8 cellular contexts compared by ENCODE assay signal in the genomic region with DNA sequence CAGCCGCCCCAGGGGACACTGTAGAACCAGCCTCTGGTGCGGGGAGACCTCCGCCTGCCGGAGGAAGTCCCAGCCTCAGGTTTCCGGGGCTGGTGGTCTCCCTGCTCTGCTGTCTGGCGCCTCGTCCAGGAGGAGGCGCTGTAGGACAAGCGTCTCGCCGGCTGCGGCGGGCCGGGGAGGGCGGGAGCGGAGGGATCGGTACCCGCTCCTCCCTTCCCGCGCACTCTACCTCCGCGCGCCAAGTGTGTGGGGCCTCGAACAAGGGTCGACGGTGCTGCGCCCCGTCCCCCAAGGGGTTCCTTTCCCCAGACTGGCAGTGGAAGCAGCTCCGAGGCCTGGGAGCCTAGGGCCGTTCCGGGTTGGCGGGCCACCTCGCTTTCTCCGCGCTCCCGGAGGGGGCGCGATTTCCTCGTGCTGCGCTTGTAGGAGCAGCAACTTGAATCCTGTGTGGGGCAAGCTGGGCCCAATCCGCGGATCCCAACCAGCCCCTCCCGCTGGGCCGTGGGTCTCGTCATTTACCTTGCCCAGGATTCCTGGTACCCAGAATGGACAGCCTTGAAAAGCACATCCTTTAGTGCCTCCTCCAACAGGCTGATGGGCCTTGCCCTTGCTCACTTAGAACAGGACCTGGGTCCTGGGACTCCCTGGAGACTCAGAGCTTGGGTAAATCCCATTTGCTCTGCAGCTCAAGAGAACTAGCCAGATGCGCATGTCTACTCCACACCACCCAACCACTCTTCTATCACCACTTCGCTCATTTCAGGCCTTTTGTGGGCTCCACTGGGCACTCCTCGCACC. TPM values are rescaled to one million over a fixed set of nuclear protein-coding genes. Genes with fewer than 3 reads are reported as not detected.
DNase-seq lines count a peak whose midpoint lies in the region; ATAC-seq and TF ChIP-seq lines count a peak whose summit lies in the region.

No MANE protein-coding gene starts in this region.

- intact Hi-C loops in activated T-helper 1 cell treated with anti-CD3 and anti-CD28 coated beads, Interleukin-12 subunit alpha, Interleukin-12 subunit beta, Interleukin-2, Interleukin-4 antibody, amounts not matched to agents 30 ng/mL and 10 ng/mL and 1 ng/mL, durations not matched to agents 14 hours and 24 hours and 36 hours (cut with micrococcal nuclease), result loop anchor here (1.0 kb wide), 6 partner anchors 8 to 1008 kb away; no protein-coding TSS in a partner anchor

- no peaks in the 10 kb centered on the region for H3K9me3 Mint-ChIP-seq in activated T-helper 1 cell treated with anti-CD3 and anti-CD28 coated beads, Interleukin-12 subunit alpha, Interleukin-12 subunit beta, Interleukin-2, Interleukin-4 antibody, amounts not matched to agents 30 ng/mL and 10 ng/mL and 1 ng/mL, durations not matched to agents 14 hours and 24 hours and 36 hours
- H3K9me3 Mint-ChIP-seq in neural crest cell, result no peaks in the 10 kb centered on the region

- peaks cover 68% of the 10 kb centered on the region for H3K27me3 Mint-ChIP-seq in activated T-helper 1 cell treated with anti-CD3 and anti-CD28 coated beads, Interleukin-12 subunit alpha, Interleukin-12 subunit beta, Interleukin-2, Interleukin-4 antibody, amounts not matched to agents 30 ng/mL and 10 ng/mL and 1 ng/mL, durations not matched to agents 14 hours and 24 hours and 36 hours (ENCODE audit: insufficient read depth)
- peaks cover 99% of the 10 kb centered on the region for H3K27me3 Mint-ChIP-seq in neural crest cell (ENCODE audit: low read depth)

- H3K4me1 ChIP-seq in foreskin keratinocyte, result peaks cover 10% of the 10 kb centered on the region

- H3K4me1 Mint-ChIP-seq in activated T-helper 1 cell treated with anti-CD3 and anti-CD28 coated beads, Interleukin-12 subunit alpha, Interleukin-12 subunit beta, Interleukin-2, Interleukin-4 antibody, amounts not matched to agents 30 ng/mL and 10 ng/mL and 1 ng/mL, durations not matched to agents 14 hours and 24 hours and 36 hours (ENCODE audit: low read depth), result peaks cover 11% of the 10 kb centered on the region
- peaks cover 4% of the 10 kb centered on the region for H3K4me1 Mint-ChIP-seq in neural crest cell

- TF ChIP-seq CTCF in foreskin keratinocyte (conservative IDR thresholded peaks at IDR 0.05), result peak; percentile 93
- TF ChIP-seq CTCF in neural crest cell (conservative IDR thresholded peaks at IDR 0.05), result peak; percentile 96

- H3K4me3 Mint-ChIP-seq in activated T-helper 1 cell treated with anti-CD3 and anti-CD28 coated beads, Interleukin-12 subunit alpha, Interleukin-12 subunit beta, Interleukin-2, Interleukin-4 antibody, amounts not matched to agents 30 ng/mL and 10 ng/mL and 1 ng/mL, durations not matched to agents 14 hours and 24 hours and 36 hours, result peak overlapping the region; percentile 3
- H3K4me3 Mint-ChIP-seq in neural crest cell, result peak overlapping the region; percentile 51

- no peak overlapping the region for H3K27ac Mint-ChIP-seq in activated T-helper 1 cell treated with anti-CD3 and anti-CD28 coated beads, Interleukin-12 subunit alpha, Interleukin-12 subunit beta, Interleukin-2, Interleukin-4 antibody, amounts not matched to agents 30 ng/mL and 10 ng/mL and 1 ng/mL, durations not matched to agents 14 hours and 24 hours and 36 hours
- no peak overlapping the region for H3K27ac Mint-ChIP-seq in neural crest cell (ENCODE audit: unreplicated experiment)

- H3K27ac ChIP-seq in foreskin keratinocyte, result no peak overlapping the region

- ATAC-seq in GM19328 (IDR thresholded peaks at IDR 0.05; ENCODE audit: unreplicated experiment) (peak; percentile 86), HG03432 (IDR thresholded peaks at IDR 0.05; ENCODE audit: unreplicated experiment) (peak; percentile 97), foreskin keratinocyte (peak; percentile 82)

- DNase-seq in CMK (ENCODE audit: low read depth), result peak; percentile 48
- peak; percentile 93 for DNase-seq in OCI-M1 (lab: John Stamatoyannopoulos, UW)
- peak; percentile 49 for DNase-seq in activated T-helper 1 cell treated with anti-CD3 and anti-CD28 coated beads, Interleukin-12 subunit alpha, Interleukin-12 subunit beta, Interleukin-2, Interleukin-4 antibody, amounts not matched to agents 30 ng/mL and 10 ng/mL and 1 ng/mL, durations not matched to agents 14 hours and 24 hours and 36 hours (ENCODE audit: low spot score)
- DNase-seq in foreskin keratinocyte, result peak in 1 of 2 donors; percentile 63
- peak; percentile 81 for DNase-seq in neural crest cell (ENCODE audit: low read depth, low spot score)
- peak; percentile 70 for DNase-seq in superior temporal gyrus (ENCODE audit: extremely low spot score)

- H3K27me3 ChIP-seq in foreskin keratinocyte, result peaks cover under 1% of the 10 kb centered on the region

- peaks cover 1% of the 10 kb centered on the region for H3K36me3 Mint-ChIP-seq in activated T-helper 1 cell treated with anti-CD3 and anti-CD28 coated beads, Interleukin-12 subunit alpha, Interleukin-12 subunit beta, Interleukin-2, Interleukin-4 antibody, amounts not matched to agents 30 ng/mL and 10 ng/mL and 1 ng/mL, durations not matched to agents 14 hours and 24 hours and 36 hours (ENCODE audit: low read depth)
- no peaks in the 10 kb centered on the region for H3K36me3 Mint-ChIP-seq in neural crest cell (ENCODE audit: low read depth)

RNA-seq across cellular contexts. Expression of a gene that starts 10.6 kb away (rescaled TPM):
- total RNA-seq in activated T-helper 1 cell treated with anti-CD3 and anti-CD28 coated beads, Interleukin-12 subunit alpha, Interleukin-12 subunit beta, Interleukin-2, Interleukin-4 antibody, amounts not matched to agents 30 ng/mL and 10 ng/mL and 1 ng/mL, durations not matched to agents 14 hours and 24 hours and 36 hours, result not detected in 2 replicates
- total RNA-seq in foreskin keratinocyte, result 0.32 and 0.82 TPM in 2 replicates
- polyA plus RNA-seq in foreskin keratinocyte, result 0.39 and 0.83 TPM in 2 replicates
- total RNA-seq in neural crest cell, result 1.3 TPM in 2 replicates

RNA-seq across cellular contexts. Expression of a gene that starts 11.2 kb away (rescaled TPM):
- total RNA-seq in activated T-helper 1 cell treated with anti-CD3 and anti-CD28 coated beads, Interleukin-12 subunit alpha, Interleukin-12 subunit beta, Interleukin-2, Interleukin-4 antibody, amounts not matched to agents 30 ng/mL and 10 ng/mL and 1 ng/mL, durations not matched to agents 14 hours and 24 hours and 36 hours, result not detected in 2 replicates
- 6.5 and 10.8 TPM in 2 replicates for total RNA-seq in foreskin keratinocyte
- polyA plus RNA-seq in foreskin keratinocyte, result 7.0 and 9.7 TPM in 2 replicates
- not detected in 2 replicates for total RNA-seq in neural crest cell

RNA-seq across cellular contexts. Expression of a gene that starts 16.4 kb away (rescaled TPM):
- not detected in 2 replicates for total RNA-seq in activated T-helper 1 cell treated with anti-CD3 and anti-CD28 coated beads, Interleukin-12 subunit alpha, Interleukin-12 subunit beta, Interleukin-2, Interleukin-4 antibody, amounts not matched to agents 30 ng/mL and 10 ng/mL and 1 ng/mL, durations not matched to agents 14 hours and 24 hours and 36 hours
- total RNA-seq in foreskin keratinocyte (0.32 and 1.2 TPM in 2 replicates), neural crest cell (1.5 and 1.9 TPM in 2 replicates)
- 0.23 and 0.45 TPM in 2 replicates for polyA plus RNA-seq in foreskin keratinocyte

RNA-seq across cellular contexts. Expression of a gene that starts 18.2 kb away (rescaled TPM):
- total RNA-seq in activated T-helper 1 cell treated with anti-CD3 and anti-CD28 coated beads, Interleukin-12 subunit alpha, Interleukin-12 subunit beta, Interleukin-2, Interleukin-4 antibody, amounts not matched to agents 30 ng/mL and 10 ng/mL and 1 ng/mL, durations not matched to agents 14 hours and 24 hours and 36 hours, result not detected in 2 replicates
- total RNA-seq in foreskin keratinocyte, result 0.14 and 0.37 TPM in 2 replicates
- 0.21 and 0.47 TPM in 2 replicates for polyA plus RNA-seq in foreskin keratinocyte
- total RNA-seq in neural crest cell, result not detected in 2 replicates

RNA-seq across cellular contexts. Expression of a gene that starts 24.1 kb away (rescaled TPM):
- total RNA-seq in activated T-helper 1 cell treated with anti-CD3 and anti-CD28 coated beads, Interleukin-12 subunit alpha, Interleukin-12 subunit beta, Interleukin-2, Interleukin-4 antibody, amounts not matched to agents 30 ng/mL and 10 ng/mL and 1 ng/mL, durations not matched to agents 14 hours and 24 hours and 36 hours, result not detected in 2 replicates
- not detected in 2 replicates for total RNA-seq in foreskin keratinocyte
- not detected in 2 replicates for polyA plus RNA-seq in foreskin keratinocyte
- not detected in 2 replicates for total RNA-seq in neural crest cell
